Comparison of ENCODE assay signal across 16 cellular contexts in genomic region chr4:163693776-163694175, GRCh38.
DNase-seq lines count a peak whose midpoint lies in the region; ATAC-seq and TF ChIP-seq lines count a peak whose summit lies in the region.
"Had no signal": no experiment of that assay in that cellular context is flagged by ENCODE, and none has a peak within 500 bp of the region (broad histone marks: within the 10 kb centered on the region; RNA-seq: fewer than 3 reads in every experiment).

No MANE protein-coding gene starts in this region.

- no peak for ATAC-seq in Right ventricle myocardium superior (ENCODE audit: poor library complexity)
- ATAC-seq in GM21529 (IDR thresholded peaks at IDR 0.05; ENCODE audit: unreplicated experiment) = no peak
- ATAC-seq: activated naive CD8-positive, alpha-beta T cell treated with anti-CD3 and anti-CD28 coated beads, Interleukin-2, amount 50 U/mL, for 24 hours; natural killer cell treated with Interleukin-12 subunit alpha and Interleukin-12 subunit beta and Interleukin-15 and Interleukin-18, amount 100 ng/mL, for 72 hours; psoas muscle; stimulated activated naive CD8-positive, alpha-beta T cell treated with anti-CD3 and anti-CD28 coated beads, Interleukin-15, Interleukin-2, amounts not matched to agents 100 U/mL and 50 U/mL, for 24 hours; upper lobe of right lung had no signal

- peak; percentile 84 for DNase-seq in HS-5 (ENCODE audit: low read depth)
- peak; percentile 62 for DNase-seq in glomerular visceral epithelial cell (ENCODE audit: extremely low spot score)
- no peak for DNase-seq in SK-N-DZ (ENCODE audit: low spot score)
- no peak for DNase-seq in HAP-1 (ENCODE audit: low spot score in 2 of 2)
- DNase-seq in Right ventricle myocardium superior = no peak
- DNase-seq: activated naive CD8-positive, alpha-beta T cell treated with anti-CD3 and anti-CD28 coated beads, Interleukin-2, amount 50 U/mL, for 24 hours; NCI-H526 treated with DMSO at 0.1 percent for 48 hours; Peyer's patch; psoas muscle; stimulated activated CD4-positive, alpha-beta T cell treated with anti-CD3 and anti-CD28 coated beads, Interleukin-15, amount 100 ng/mL, for 24 hours; stimulated activated naive CD8-positive, alpha-beta T cell treated with anti-CD3 and anti-CD28 coated beads, Interleukin-15, Interleukin-2, amounts not matched to agents 100 U/mL and 50 U/mL, for 24 hours; upper lobe of right lung had no signal

- H3K27me3 ChIP-seq in ACC112 (ENCODE audit: insufficient read depth, low read length) (no peaks in the 10 kb centered on the region), HAP-1 (ENCODE audit: low read depth) (no peaks in the 10 kb centered on the region)
- H3K27me3 ChIP-seq: Peyer's patch, upper lobe of right lung had no signal

- peaks cover 22% of the 10 kb centered on the region for H3K4me1 ChIP-seq in ACC112 (ENCODE audit: control insufficient read depth, insufficient read depth, low read length, unreplicated experiment)
- no peaks in the 10 kb centered on the region for H3K4me1 ChIP-seq in HAP-1
- H3K4me1 ChIP-seq: Peyer's patch, psoas muscle, upper lobe of right lung had no signal

- no peaks in the 10 kb centered on the region for H3K79me2 ChIP-seq in ACC112 (ENCODE audit: control insufficient read depth, insufficient read depth, low read length, unreplicated experiment)

- in situ Hi-C loops in HAP-1 (cut with MboI; ENCODE audit: low sequenced_read_pairs) = loop anchor here (25.0 kb wide), 1 partner anchor 131 kb away; no protein-coding TSS in a partner anchor

- H3K4me3 ChIP-seq in ACC112 (ENCODE audit: low read depth, low read length) = peak overlapping the region; percentile 14; the same call in 1 of the 2 replicates
- peak overlapping the region; percentile 37 for H3K4me3 ChIP-seq in WI38 (ENCODE audit: low read depth, low read length)
- H3K4me3 ChIP-seq in HAP-1 = no peak overlapping the region
- H3K4me3 ChIP-seq: Peyer's patch, psoas muscle, upper lobe of right lung had no signal

- no peak for TF ChIP-seq CTCF in WI38 (IDR thresholded peaks at IDR 0.05; ENCODE audit: low read depth, low read length)

- peak overlapping the region; percentile 57 for H3K27ac ChIP-seq in ACC112 (ENCODE audit: low read depth, low read length)
- H3K27ac ChIP-seq: Peyer's patch, psoas muscle, upper lobe of right lung had no signal

- no peaks in the 10 kb centered on the region for H3K36me3 ChIP-seq in ACC112 (ENCODE audit: insufficient read depth, low read length)
- H3K36me3 ChIP-seq in HAP-1 (replicated peaks) = no peaks in the 10 kb centered on the region
- H3K36me3 ChIP-seq: Peyer's patch, upper lobe of right lung had no signal

- intact Hi-C loops in Right ventricle myocardium superior (cut with DNase I) = no loop called here

- no peaks in the 10 kb centered on the region for H3K9me3 ChIP-seq in HAP-1
- H3K9me3 ChIP-seq: Peyer's patch, psoas muscle, upper lobe of right lung had no signal

- no peak overlapping the region for H2AFZ ChIP-seq in ACC112 (ENCODE audit: low read length, unreplicated experiment)

Comparison
In these comparisons a context has a peak if more than half of its experiments do, and no peak if none do; other contexts are left out.
1. DNase-seq: peak in HS-5 (single experiment) and glomerular visceral epithelial cell (single experiment); none in SK-N-DZ (single experiment), HAP-1 (0 of 2) and Right ventricle myocardium superior (single experiment).